In the genomic region with DNA sequence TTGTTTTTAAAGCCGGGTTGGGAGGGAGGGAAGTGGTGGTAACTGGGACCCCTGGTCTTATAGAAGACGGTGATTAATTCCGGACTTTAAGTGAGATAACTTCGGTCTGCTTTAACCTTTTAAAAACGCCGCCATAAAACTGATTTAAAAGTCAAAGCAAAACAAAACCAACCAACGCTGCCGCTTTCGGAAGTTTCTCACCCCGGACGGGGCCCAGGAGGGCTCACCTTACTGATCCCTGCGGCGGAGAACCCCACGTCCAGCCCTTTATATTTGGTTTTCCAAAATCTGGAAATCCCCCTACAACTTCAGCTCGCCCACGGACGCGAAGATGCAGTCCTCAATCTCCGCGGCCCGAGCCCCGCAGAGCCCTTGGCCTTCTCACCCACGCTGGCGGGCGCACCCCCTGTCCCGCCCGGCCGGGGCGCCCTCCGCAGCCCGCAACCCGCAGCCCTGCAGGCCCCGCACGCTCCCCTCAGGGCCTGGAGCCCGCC, we compare ENCODE assay signal across 8 cellular contexts. TPM values are rescaled to one million over a fixed set of nuclear protein-coding genes. Genes with fewer than 3 reads are reported as not detected.
DNase-seq lines count a peak whose midpoint lies in the region; ATAC-seq and TF ChIP-seq lines count a peak whose summit lies in the region.

No MANE protein-coding gene starts in this region.

- intact Hi-C loops in Caco-2 (cut with micrococcal nuclease; ENCODE audit: unreplicated experiment), result loop anchor here (1.0 to 5.0 kb wide), 3 partner anchors 9 to 68 kb away; no protein-coding TSS in a partner anchor

- no peak for TF ChIP-seq EP300 in gastroesophageal sphincter (IDR thresholded peaks at IDR 0.05)

- H3K4me3 Mint-ChIP-seq in Caco-2 (ENCODE audit: unreplicated experiment), result peak overlapping the region; percentile 86
- peak overlapping the region; percentile 79 for H3K4me3 Mint-ChIP-seq in activated T-cell treated with anti-CD3 and anti-CD28 coated beads, Interleukin-2, amount 50 U/mL, for 24 hours

- ATAC-seq in GM21360 (IDR thresholded peaks at IDR 0.05; ENCODE audit: unreplicated experiment), result peak; percentile 69
- ATAC-seq in HG03571 (IDR thresholded peaks at IDR 0.05; ENCODE audit: unreplicated experiment), result peak; percentile 63
- peak; percentile 80 for ATAC-seq in gastroesophageal sphincter

- H3K36me3 Mint-ChIP-seq in Caco-2 (ENCODE audit: insufficient read depth, unreplicated experiment), result peaks cover 24% of the 10 kb centered on the region
- H3K36me3 Mint-ChIP-seq in activated T-cell treated with anti-CD3 and anti-CD28 coated beads, Interleukin-2, amount 50 U/mL, for 24 hours (ENCODE audit: low read depth), result peaks cover 5% of the 10 kb centered on the region

- no peaks in the 10 kb centered on the region for H3K36me3 ChIP-seq in Caco-2 (ENCODE audit: control insufficient read depth, insufficient read depth, low read length)
- no peaks in the 10 kb centered on the region for H3K36me3 ChIP-seq in gastroesophageal sphincter

- POLR2A ChIA-PET in Caco-2 (lab: Charles Lee), result interaction anchor here (0.6 to 1.6 kb wide), 5 partner anchors 15 to 432 kb away, joined by 3 to 6 read pairs (median 3); no protein-coding TSS in a partner anchor

- peaks cover 45% of the 10 kb centered on the region for H3K4me1 Mint-ChIP-seq in Caco-2 (ENCODE audit: low read depth, unreplicated experiment)
- H3K4me1 Mint-ChIP-seq in activated T-cell treated with anti-CD3 and anti-CD28 coated beads, Interleukin-2, amount 50 U/mL, for 24 hours (ENCODE audit: low read depth), result peaks cover 42% of the 10 kb centered on the region

- H3K4me3 ChIP-seq in Caco-2 (ENCODE audit: low read depth, low read length), result peak overlapping the region; percentile 66
- H3K4me3 ChIP-seq in gastroesophageal sphincter, result peak overlapping the region; percentile 70 to 82

- DNase-seq in Caco-2 (peak in 1 of 2 experiments; percentile 40), renal cortical epithelial cell (ENCODE audit: low read depth) (peak; percentile 18), COR-L47 (lab: John Stamatoyannopoulos, UW) (no peak), NCI-H2081 treated with DMSO at 0.1 percent for 48 hours (lab: John Stamatoyannopoulos, UW) (no peak)
- no peak for DNase-seq in activated T-cell treated with anti-CD3 and anti-CD28 coated beads, Interleukin-2, amount 50 U/mL, for 24 hours

- CTCF ChIA-PET in Caco-2 (lab: Charles Lee), result interaction anchor here (0.6 to 1.5 kb wide), 6 partner anchors 21 to 388 kb away, joined by 3 to 6 read pairs (median 3); partner anchors contain the start of gene ZW10

- H3K27me3 Mint-ChIP-seq in Caco-2 (ENCODE audit: insufficient read depth, unreplicated experiment), result no peaks in the 10 kb centered on the region
- no peaks in the 10 kb centered on the region for H3K27me3 Mint-ChIP-seq in activated T-cell treated with anti-CD3 and anti-CD28 coated beads, Interleukin-2, amount 50 U/mL, for 24 hours

- 0% methylated on average over 10 to 17 of the region's 35 CpGs for WGBS in gastroesophageal sphincter (ENCODE audit: low coverage in 1 of 2), 2 donors

- TF ChIP-seq CTCF in Caco-2 (IDR thresholded peaks at IDR 0.05; ENCODE audit: insufficient read depth in 1 of 2, low read depth in 1 of 2, low read length in 1 of 2, severe bottlenecking in 1 of 2, unreplicated experiment in 1 of 2) (peak in 1 of 2 experiments; percentile 23), gastroesophageal sphincter (IDR thresholded peaks at IDR 0.05) (peak in 2 of 4 experiments; percentile 43 to 55)

- H3K4me1 ChIP-seq in Caco-2 (peaks cover 12% of the 10 kb centered on the region), gastroesophageal sphincter (peaks cover 0 to 56% (median 8%) of the 10 kb centered on the region in 3 donors)

- H3K9me3 ChIP-seq in Caco-2 (no peaks in the 10 kb centered on the region), gastroesophageal sphincter (no peaks in the 10 kb centered on the region)

- no TSS peak for BruUV-seq in Caco-2 (replicated peaks; lab: Mats Ljungman, UMichigan)

- H3K9me3 Mint-ChIP-seq in Caco-2 (ENCODE audit: unreplicated experiment), result peaks cover 10% of the 10 kb centered on the region
- no peaks in the 10 kb centered on the region for H3K9me3 Mint-ChIP-seq in activated T-cell treated with anti-CD3 and anti-CD28 coated beads, Interleukin-2, amount 50 U/mL, for 24 hours

- H3K27ac Mint-ChIP-seq in Caco-2 (ENCODE audit: unreplicated experiment), result peak overlapping the region; percentile 20
- H3K27ac Mint-ChIP-seq in activated T-cell treated with anti-CD3 and anti-CD28 coated beads, Interleukin-2, amount 50 U/mL, for 24 hours, result peak overlapping the region; percentile 66

- no peak for TF ChIP-seq POLR2A in gastroesophageal sphincter (IDR thresholded peaks at IDR 0.05)

- no peaks in the 10 kb centered on the region for H3K27me3 ChIP-seq in Caco-2 (replicated peaks; ENCODE audit: control insufficient read depth, insufficient read depth, low read length)
- H3K27me3 ChIP-seq in gastroesophageal sphincter, result no peaks in the 10 kb centered on the region

- H3K27ac ChIP-seq in gastroesophageal sphincter, result peak overlapping the region; percentile 35 to 95 (median 90)

RNA-seq across cellular contexts. Expression of gene USP28, which starts 0.4 kb away (rescaled TPM):
- total RNA-seq in Caco-2 (2022) (63.8 and 74.4 TPM in 2 replicates), gastroesophageal sphincter (10 to 100 TPM; 12.5 to 64.8 (median 38.7) TPM), renal cortical epithelial cell (19.8 and 39.4 TPM in 2 replicates)

RNA-seq across cellular contexts. Expression of gene HTR3B, which starts 29.6 kb away (rescaled TPM):
- total RNA-seq in Caco-2 (2022) (not detected in 2 replicates), gastroesophageal sphincter (not detected), renal cortical epithelial cell (not detected in 2 replicates)
